In genomic region chr2:174607989-174608865, GRCh38 we compare ENCODE assay signal across 9 cellular contexts. TPM values are rescaled to one million over a fixed set of nuclear protein-coding genes. Genes with fewer than 3 reads are reported as not detected.
DNase-seq lines count a peak whose midpoint lies in the region; ATAC-seq lines count a peak whose summit lies in the region.
"Had no signal": no experiment of that assay in that cellular context is flagged by ENCODE, and none has a peak within 500 bp of the region (broad histone marks: within the 10 kb centered on the region; RNA-seq: fewer than 3 reads in every experiment).

No MANE protein-coding gene starts in this region.

- peak; percentile 77 to 78 for ATAC-seq in activated CD4-positive, CD25-positive, alpha-beta regulatory T cell treated with anti-CD3 and anti-CD28 coated beads, Interleukin-2, amount 50 U/mL, for 24 hours
- ATAC-seq in HG02870 (IDR thresholded peaks at IDR 0.05; ENCODE audit: unreplicated experiment) = peak; percentile 70
- peak; percentile 89 to 90 for ATAC-seq in stimulated activated naive B cell treated with anti-CD40 and anti-IgM and Interleukin-4, amounts not matched to agents 10 μg/mL and 1 μg/mL and 100 μg/mL, for 72 hours (replicated peaks)

- peak overlapping the region; percentile 69 for H3K4me3 Mint-ChIP-seq in T-helper 1 cell treated with Interleukin-12 subunit alpha and Interleukin-12 subunit beta and Interleukin-4 antibody, amounts not matched to agents 30 μg/mL and 1 μg/mL, for 36 hours
- peak overlapping the region in 1 of 2 donors; percentile 19 for H3K4me3 Mint-ChIP-seq in stimulated activated naive B cell treated with anti-CD40 and anti-IgM and Interleukin-4, amounts not matched to agents 10 μg/mL and 1 μg/mL and 100 μg/mL, for 72 hours
- H3K4me3 Mint-ChIP-seq: brain had no signal

- H3K4me1 Mint-ChIP-seq in T-helper 1 cell treated with Interleukin-12 subunit alpha and Interleukin-12 subunit beta and Interleukin-4 antibody, amounts not matched to agents 30 μg/mL and 1 μg/mL, for 36 hours (ENCODE audit: low read depth) = peaks cover 83% of the 10 kb centered on the region
- peaks cover 53 to 92% of the 10 kb centered on the region in 2 donors for H3K4me1 Mint-ChIP-seq in stimulated activated naive B cell treated with anti-CD40 and anti-IgM and Interleukin-4, amounts not matched to agents 10 μg/mL and 1 μg/mL and 100 μg/mL, for 72 hours

- H3K9me3 Mint-ChIP-seq in T-helper 1 cell treated with Interleukin-12 subunit alpha and Interleukin-12 subunit beta and Interleukin-4 antibody, amounts not matched to agents 30 μg/mL and 1 μg/mL, for 36 hours = no peaks in the 10 kb centered on the region
- peaks cover 2 to 4% of the 10 kb centered on the region in 2 donors for H3K9me3 Mint-ChIP-seq in stimulated activated naive B cell treated with anti-CD40 and anti-IgM and Interleukin-4, amounts not matched to agents 10 μg/mL and 1 μg/mL and 100 μg/mL, for 72 hours

- H3K36me3 Mint-ChIP-seq in T-helper 1 cell treated with Interleukin-12 subunit alpha and Interleukin-12 subunit beta and Interleukin-4 antibody, amounts not matched to agents 30 μg/mL and 1 μg/mL, for 36 hours (ENCODE audit: low read depth) = peaks cover 48% of the 10 kb centered on the region
- peaks cover 34 to 35% of the 10 kb centered on the region in 2 donors for H3K36me3 Mint-ChIP-seq in stimulated activated naive B cell treated with anti-CD40 and anti-IgM and Interleukin-4, amounts not matched to agents 10 μg/mL and 1 μg/mL and 100 μg/mL, for 72 hours

- H3K27ac Mint-ChIP-seq in T-helper 1 cell treated with Interleukin-12 subunit alpha and Interleukin-12 subunit beta and Interleukin-4 antibody, amounts not matched to agents 30 μg/mL and 1 μg/mL, for 36 hours = peak overlapping the region; percentile 95
- H3K27ac Mint-ChIP-seq in stimulated activated naive B cell treated with anti-CD40 and anti-IgM and Interleukin-4, amounts not matched to agents 10 μg/mL and 1 μg/mL and 100 μg/mL, for 72 hours = peak overlapping the region; percentile 90

- H3K27me3 Mint-ChIP-seq in T-helper 1 cell treated with Interleukin-12 subunit alpha and Interleukin-12 subunit beta and Interleukin-4 antibody, amounts not matched to agents 30 μg/mL and 1 μg/mL, for 36 hours (ENCODE audit: low read depth) = no peaks in the 10 kb centered on the region
- no peaks in the 10 kb centered on the region for H3K27me3 Mint-ChIP-seq in stimulated activated naive B cell treated with anti-CD40 and anti-IgM and Interleukin-4, amounts not matched to agents 10 μg/mL and 1 μg/mL and 100 μg/mL, for 72 hours
- H3K27me3 Mint-ChIP-seq: brain had no signal

- no peak for DNase-seq in activated CD4-positive, CD25-positive, alpha-beta regulatory T cell treated with anti-CD3 and anti-CD28 coated beads, Interleukin-2, amount 50 U/mL, for 72 hours
- DNase-seq in stimulated activated naive B cell treated with anti-CD40 and anti-IgM and Interleukin-4, amounts not matched to agents 10 μg/mL and 1 μg/mL and 100 μg/mL, for 72 hours = peak; percentile 58
- no peak for DNase-seq in NCI-H82 treated with DMSO at 0.1 percent for 48 hours (lab: John Stamatoyannopoulos, UW; ENCODE audit: unreplicated experiment)
- DNase-seq in HT-29 (ENCODE audit: low spot score) = no peak
- no peak for DNase-seq in globus pallidus (ENCODE audit: low spot score)

RNA-seq across cellular contexts. Expression of gene WIPF1, which starts 10.6 kb away (rescaled TPM):
- not detected in 2 replicates for total RNA-seq in HT-29 (2014; rRNA removed; shearing (Covaris generic))
